Comparison of ENCODE assay signal across 14 cellular contexts in the genomic region with DNA sequence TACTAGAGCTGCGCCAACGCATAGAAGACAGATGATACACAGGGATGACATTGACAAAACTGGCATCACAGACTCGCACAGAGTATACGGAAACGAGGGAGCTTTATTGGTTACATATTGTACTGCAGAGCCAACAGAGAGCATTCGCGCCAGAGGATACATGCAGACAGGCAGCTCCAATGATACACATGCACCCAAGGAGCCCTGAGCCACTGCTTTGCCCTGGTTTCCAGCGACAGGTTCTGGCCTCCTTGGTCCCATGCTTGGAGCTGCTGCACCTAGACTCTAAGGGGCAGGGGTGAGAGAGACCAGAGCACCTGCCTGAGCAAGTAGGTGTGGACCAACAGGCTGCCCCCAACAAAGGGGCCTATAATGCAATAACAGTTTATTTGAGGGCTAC.
"Had no signal": no experiment of that assay in that cellular context is flagged by ENCODE, and none has a peak within 500 bp of the region (broad histone marks: within the 10 kb centered on the region; RNA-seq: fewer than 3 reads in every experiment).

No MANE protein-coding gene starts in this region.

- H3K27me3 Mint-ChIP-seq: activated CD8-positive, alpha-beta T cell treated with anti-CD3 and anti-CD28 coated beads for 36 hours; central memory CD8-positive, alpha-beta T cell; effector memory CD8-positive, alpha-beta T cell; naive thymus-derived CD8-positive, alpha-beta T cell had no signal

- DNase-seq: activated CD8-positive, alpha-beta memory T cell treated with anti-CD3 and anti-CD28 coated beads, Interleukin-2, amount 50 U/mL, for 48 hours; activated CD8-positive, alpha-beta T cell treated with anti-CD3 and anti-CD28 coated beads for 36 hours; activated naive CD4-positive, alpha-beta T cell treated with Interleukin-2 at 50 U/mL for 16 hours; cortex of kidney; effector memory CD8-positive, alpha-beta T cell; mucosa of descending colon; naive thymus-derived CD8-positive, alpha-beta T cell; occipital lobe; stimulated activated CD4-positive, alpha-beta T cell treated with anti-CD3 and anti-CD28 coated beads, Interleukin-15, amount 100 ng/mL, for 24 hours; stimulated activated CD4-positive, alpha-beta T cell treated with anti-CD3 and anti-CD28 coated beads, Interleukin-4, amount 100 ng/mL, for 24 hours had no signal

- H3K4me3 Mint-ChIP-seq: activated CD8-positive, alpha-beta T cell treated with anti-CD3 and anti-CD28 coated beads for 36 hours; central memory CD8-positive, alpha-beta T cell; effector memory CD8-positive, alpha-beta T cell; naive thymus-derived CD8-positive, alpha-beta T cell; T-helper 2 cell treated with Interferon-gamma antibody and Interleukin-4, amounts not matched to agents 5 μg/mL and 100 μg/mL, for 36 hours had no signal

- H3K9me3 ChIP-seq: mucosa of descending colon had no signal

- H3K4me1 Mint-ChIP-seq: central memory CD8-positive, alpha-beta T cell; naive thymus-derived CD8-positive, alpha-beta T cell had no signal

- ATAC-seq: activated CD8-positive, alpha-beta T cell treated with anti-CD3 and anti-CD28 coated beads for 36 hours; effector memory CD8-positive, alpha-beta T cell; mucosa of descending colon; naive thymus-derived CD8-positive, alpha-beta T cell had no signal

- H3K9me3 Mint-ChIP-seq: activated CD8-positive, alpha-beta T cell treated with anti-CD3 and anti-CD28 coated beads for 36 hours; central memory CD8-positive, alpha-beta T cell; effector memory CD8-positive, alpha-beta T cell; naive thymus-derived CD8-positive, alpha-beta T cell; T-helper 2 cell treated with Interferon-gamma antibody and Interleukin-4, amounts not matched to agents 5 μg/mL and 100 μg/mL, for 36 hours had no signal

- H3K4me3 ChIP-seq: lung, mucosa of descending colon had no signal

- FAIRE-seq: urothelium cell line had no signal

- H3K27ac Mint-ChIP-seq: activated CD8-positive, alpha-beta T cell treated with anti-CD3 and anti-CD28 coated beads for 36 hours; T-helper 2 cell treated with Interferon-gamma antibody and Interleukin-4, amounts not matched to agents 5 μg/mL and 100 μg/mL, for 36 hours had no signal
